In genomic region chr2:157929871-157930667, GRCh38 we compare ENCODE assay signal across 1 cellular context.
A peak's percentile ranks its signal among the peaks of the same experiment; 100 is the strongest.
TF ChIP-seq lines count a peak whose summit lies in the region.

No MANE protein-coding gene starts in this region.

TF ChIP-seq in K562, 482 proteins besides CTCF, POLR2A, EP300 and RAD21 (continued from another document and continues in another):
- TF ChIP-seq, protein P1, sequence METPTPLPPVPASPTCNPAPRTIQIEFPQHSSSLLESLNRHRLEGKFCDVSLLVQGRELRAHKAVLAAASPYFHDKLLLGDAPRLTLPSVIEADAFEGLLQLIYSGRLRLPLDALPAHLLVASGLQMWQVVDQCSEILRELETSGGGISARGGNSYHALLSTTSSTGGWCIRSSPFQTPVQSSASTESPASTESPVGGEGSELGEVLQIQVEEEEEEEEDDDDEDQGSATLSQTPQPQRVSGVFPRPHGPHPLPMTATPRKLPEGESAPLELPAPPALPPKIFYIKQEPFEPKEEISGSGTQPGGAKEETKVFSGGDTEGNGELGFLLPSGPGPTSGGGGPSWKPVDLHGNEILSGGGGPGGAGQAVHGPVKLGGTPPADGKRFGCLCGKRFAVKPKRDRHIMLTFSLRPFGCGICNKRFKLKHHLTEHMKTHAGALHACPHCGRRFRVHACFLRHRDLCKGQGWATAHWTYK (CRISPR knock-in tag; IDR thresholded peaks at IDR 0.05): peak; percentile 96
- TF ChIP-seq ZNF347 (CRISPR knock-in tag; IDR thresholded peaks at IDR 0.05; ENCODE audit: low read depth) (no peak), ZNF695 (CRISPR knock-in tag; IDR thresholded peaks at IDR 0.05) (peak; percentile 87; the same call in 1 of the 2 replicates), GTF2E2 (tag; IDR thresholded peaks at IDR 0.05) (no peak), ARID2 (IDR thresholded peaks at IDR 0.05) (no peak), RB1 (IDR thresholded peaks at IDR 0.05; ENCODE audit: low read depth) (no peak), KHSRP (IDR thresholded peaks at IDR 0.05) (peak; percentile 97), KAT2B (IDR thresholded peaks at IDR 0.05; ENCODE audit: low read depth, low read length) (no peak), PTTG1 (tag; IDR thresholded peaks at IDR 0.05; ENCODE audit: low read depth) (peak; percentile 87), NCOA2 (IDR thresholded peaks at IDR 0.05; ENCODE audit: partially characterized antibody in 2 of 2) (peak; percentile 93 to 94), CSDE1 (IDR thresholded peaks at IDR 0.05) (0 out of 4 replicates have a peak, but pooled peaks of 1 of the 2 experiments have one; percentile 13), NONO (IDR thresholded peaks at IDR 0.05; ENCODE audit: low read depth in 2 of 2, low read length in 1 of 2) (peak in 1 of 2 experiments; percentile 97; a peak in 2 of 4 replicates), ARNT (IDR thresholded peaks at IDR 0.05) (peak; percentile 100), XRCC3 (IDR thresholded peaks at IDR 0.05) (no peak), SRSF9 (IDR thresholded peaks at IDR 0.05; ENCODE audit: borderline replicate concordance, low read depth, low read length) (no peak), ZNF699 (CRISPR knock-in tag; IDR thresholded peaks at IDR 0.05; ENCODE audit: insufficient replicate concordance) (peak; percentile 20), VEZF1 (CRISPR knock-in tag; IDR thresholded peaks at IDR 0.05) (peak; percentile 81), CHCHD3 (CRISPR knock-in tag; IDR thresholded peaks at IDR 0.05) (peak; percentile 32; the same call in 1 of the 2 replicates), TAF7 (tag; IDR thresholded peaks at IDR 0.05) (no peak), WHSC1 (IDR thresholded peaks at IDR 0.05; ENCODE audit: low read length) (no peak), SFPQ (IDR thresholded peaks at IDR 0.05; ENCODE audit: low read depth, low read length) (no peak), MAFK (IDR thresholded peaks at IDR 0.05; ENCODE audit: low read length) (peak; percentile 73), MYC (IDR thresholded peaks at IDR 0.05; ENCODE audit: low read depth, low read length) (peak; percentile 92), MYC (CRISPR knock-in tag; IDR thresholded peaks at IDR 0.05; ENCODE audit: borderline replicate concordance, low read depth) (peak; percentile 88; the same call in 1 of the 2 replicates), NUFIP1 (IDR thresholded peaks at IDR 0.05; ENCODE audit: partially characterized antibody) (peak; percentile 84), GTF2A2 (tag; IDR thresholded peaks at IDR 0.05) (0 out of 2 replicates have a peak, but pooled peaks have one; percentile 16), USF2 (CRISPR knock-in tag; IDR thresholded peaks at IDR 0.05) (no peak), MCM2 (IDR thresholded peaks at IDR 0.05; ENCODE audit: low read depth) (no peak), ZKSCAN3 (CRISPR knock-in tag; IDR thresholded peaks at IDR 0.05) (no peak), HEY1 (CRISPR knock-in tag; IDR thresholded peaks at IDR 0.05; ENCODE audit: borderline replicate concordance) (peak; percentile 98), MTA2 (IDR thresholded peaks at IDR 0.05; ENCODE audit: low read depth) (peak; percentile 100), ZNF609 (CRISPR knock-in tag; IDR thresholded peaks at IDR 0.05; ENCODE audit: borderline replicate concordance) (peak; percentile 97), MXI1 (IDR thresholded peaks at IDR 0.05; ENCODE audit: low read depth, low read length) (peak; percentile 76; the same call in 1 of the 2 replicates), CEBPG (CRISPR knock-in tag; IDR thresholded peaks at IDR 0.05) (no peak), CEBPG (tag; conservative IDR thresholded peaks at IDR 0.05 in 1 of 2, IDR thresholded peaks at IDR 0.05 in 1 of 2) (no peak; a peak in 1 of 4 replicates), ZKSCAN1 (IDR thresholded peaks at IDR 0.05; ENCODE audit: low read depth, low read length) (peak; percentile 41; the same call in 1 of the 2 replicates), FOXM1 (IDR thresholded peaks at IDR 0.05; ENCODE audit: low read depth) (peak; percentile 99), FOXM1 (CRISPR knock-in tag; IDR thresholded peaks at IDR 0.05; ENCODE audit: low read depth) (no peak), JUNB (CRISPR knock-in tag; conservative IDR thresholded peaks at IDR 0.05) (peak; percentile 66), NFRKB (IDR thresholded peaks at IDR 0.05; ENCODE audit: low read depth) (peak; percentile 70), SETDB1 (IDR thresholded peaks at IDR 0.05; ENCODE audit: low read length) (no peak), ZNF41 (CRISPR knock-in tag; conservative IDR thresholded peaks at IDR 0.05) (peak; percentile 84), POLR2B (IDR thresholded peaks at IDR 0.05; ENCODE audit: low read depth, partially characterized antibody) (no peak), ZBTB26 (CRISPR knock-in tag; IDR thresholded peaks at IDR 0.05) (peak; percentile 94), ATF4 (CRISPR knock-in tag; IDR thresholded peaks at IDR 0.05) (peak; percentile 93), PCBP1 (IDR thresholded peaks at IDR 0.05; ENCODE audit: low read depth, low read length, poor library complexity, severe bottlenecking) (no peak)
- TF ChIP-seq, protein P2, sequence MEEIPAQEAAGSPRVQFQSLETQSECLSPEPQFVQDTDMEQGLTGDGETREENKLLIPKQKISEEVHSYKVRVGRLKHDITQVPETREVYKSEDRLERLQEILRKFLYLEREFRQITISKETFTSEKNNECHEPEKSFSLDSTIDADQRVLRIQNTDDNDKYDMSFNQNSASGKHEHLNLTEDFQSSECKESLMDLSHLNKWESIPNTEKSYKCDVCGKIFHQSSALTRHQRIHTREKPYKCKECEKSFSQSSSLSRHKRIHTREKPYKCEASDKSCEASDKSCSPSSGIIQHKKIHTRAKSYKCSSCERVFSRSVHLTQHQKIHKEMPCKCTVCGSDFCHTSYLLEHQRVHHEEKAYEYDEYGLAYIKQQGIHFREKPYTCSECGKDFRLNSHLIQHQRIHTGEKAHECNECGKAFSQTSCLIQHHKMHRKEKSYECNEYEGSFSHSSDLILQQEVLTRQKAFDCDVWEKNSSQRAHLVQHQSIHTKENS (CRISPR knock-in tag; IDR thresholded peaks at IDR 0.05): no peak
- TF ChIP-seq, protein P3, sequence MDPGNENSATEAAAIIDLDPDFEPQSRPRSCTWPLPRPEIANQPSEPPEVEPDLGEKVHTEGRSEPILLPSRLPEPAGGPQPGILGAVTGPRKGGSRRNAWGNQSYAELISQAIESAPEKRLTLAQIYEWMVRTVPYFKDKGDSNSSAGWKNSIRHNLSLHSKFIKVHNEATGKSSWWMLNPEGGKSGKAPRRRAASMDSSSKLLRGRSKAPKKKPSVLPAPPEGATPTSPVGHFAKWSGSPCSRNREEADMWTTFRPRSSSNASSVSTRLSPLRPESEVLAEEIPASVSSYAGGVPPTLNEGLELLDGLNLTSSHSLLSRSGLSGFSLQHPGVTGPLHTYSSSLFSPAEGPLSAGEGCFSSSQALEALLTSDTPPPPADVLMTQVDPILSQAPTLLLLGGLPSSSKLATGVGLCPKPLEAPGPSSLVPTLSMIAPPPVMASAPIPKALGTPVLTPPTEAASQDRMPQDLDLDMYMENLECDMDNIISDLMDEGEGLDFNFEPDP (CRISPR knock-in tag; IDR thresholded peaks at IDR 0.05): no peak
- TF ChIP-seq, protein P4, sequence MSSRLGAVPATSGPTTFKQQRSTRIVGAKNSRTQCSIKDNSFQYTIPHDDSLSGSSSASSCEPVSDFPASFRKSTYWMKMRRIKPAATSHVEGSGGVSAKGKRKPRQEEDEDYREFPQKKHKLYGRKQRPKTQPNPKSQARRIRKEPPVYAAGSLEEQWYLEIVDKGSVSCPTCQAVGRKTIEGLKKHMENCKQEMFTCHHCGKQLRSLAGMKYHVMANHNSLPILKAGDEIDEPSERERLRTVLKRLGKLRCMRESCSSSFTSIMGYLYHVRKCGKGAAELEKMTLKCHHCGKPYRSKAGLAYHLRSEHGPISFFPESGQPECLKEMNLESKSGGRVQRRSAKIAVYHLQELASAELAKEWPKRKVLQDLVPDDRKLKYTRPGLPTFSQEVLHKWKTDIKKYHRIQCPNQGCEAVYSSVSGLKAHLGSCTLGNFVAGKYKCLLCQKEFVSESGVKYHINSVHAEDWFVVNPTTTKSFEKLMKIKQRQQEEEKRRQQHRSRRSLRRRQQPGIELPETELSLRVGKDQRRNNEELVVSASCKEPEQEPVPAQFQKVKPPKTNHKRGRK (tag; IDR thresholded peaks at IDR 0.05): no peak
- TF ChIP-seq, protein P5, sequence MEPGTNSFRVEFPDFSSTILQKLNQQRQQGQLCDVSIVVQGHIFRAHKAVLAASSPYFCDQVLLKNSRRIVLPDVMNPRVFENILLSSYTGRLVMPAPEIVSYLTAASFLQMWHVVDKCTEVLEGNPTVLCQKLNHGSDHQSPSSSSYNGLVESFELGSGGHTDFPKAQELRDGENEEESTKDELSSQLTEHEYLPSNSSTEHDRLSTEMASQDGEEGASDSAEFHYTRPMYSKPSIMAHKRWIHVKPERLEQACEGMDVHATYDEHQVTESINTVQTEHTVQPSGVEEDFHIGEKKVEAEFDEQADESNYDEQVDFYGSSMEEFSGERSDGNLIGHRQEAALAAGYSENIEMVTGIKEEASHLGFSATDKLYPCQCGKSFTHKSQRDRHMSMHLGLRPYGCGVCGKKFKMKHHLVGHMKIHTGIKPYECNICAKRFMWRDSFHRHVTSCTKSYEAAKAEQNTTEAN (CRISPR knock-in tag; IDR thresholded peaks at IDR 0.05): no peak
